1 cellular context compared by ENCODE assay signal in the genomic region with DNA sequence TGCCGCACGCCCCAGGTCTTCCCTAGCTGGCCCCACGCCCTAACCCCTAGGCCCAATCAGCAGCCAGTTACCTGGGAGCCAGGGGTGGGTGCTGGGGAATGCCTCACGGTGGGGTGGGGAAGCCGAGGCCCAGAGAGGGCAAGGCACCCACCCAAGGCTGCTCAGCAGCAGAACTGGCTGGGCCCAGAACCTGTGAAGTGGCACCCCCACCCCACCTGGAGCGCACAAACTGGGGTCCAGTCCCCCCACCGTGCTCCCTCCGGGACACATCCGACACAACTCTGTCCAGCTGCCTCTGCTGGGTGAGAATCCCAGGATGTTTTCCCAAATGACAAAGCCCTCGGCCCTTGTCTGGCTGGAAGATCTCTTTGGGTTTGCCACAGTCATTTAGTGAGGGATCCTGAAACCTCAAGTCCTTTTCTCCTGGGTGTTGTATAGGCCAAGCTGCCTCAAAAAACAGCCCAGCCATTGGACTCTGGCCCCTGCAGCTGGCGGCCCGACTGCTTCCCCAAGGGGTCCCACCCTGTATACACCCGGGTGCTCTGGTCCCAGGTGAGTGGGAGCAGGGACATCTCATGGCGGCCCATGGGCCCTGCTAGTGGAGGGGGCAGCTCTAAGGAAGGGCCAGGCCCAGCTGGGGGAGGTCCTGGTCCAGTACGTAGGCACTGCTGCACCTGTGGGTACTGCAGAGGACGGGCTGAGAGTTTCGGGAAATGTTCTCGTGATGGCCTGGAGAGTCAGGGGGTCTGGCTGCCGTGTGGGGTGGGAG.
TF ChIP-seq lines count a peak whose summit lies in the region.

No MANE protein-coding gene starts in this region.

TF ChIP-seq in A549, 52 proteins besides CTCF, POLR2A, EP300 and RAD21:
- TF ChIP-seq CHD2 (IDR thresholded peaks at IDR 0.05; ENCODE audit: low read length, partially characterized antibody), result no peak
- TF ChIP-seq KDM1A (IDR thresholded peaks at IDR 0.05; ENCODE audit: low read depth), result no peak
- TF ChIP-seq HOXB5 (CRISPR knock-in tag; IDR thresholded peaks at IDR 0.05), result no peak
- no peak for TF ChIP-seq FOSL2 (IDR thresholded peaks at IDR 0.05)
- TF ChIP-seq FOSL2 (CRISPR knock-in tag; IDR thresholded peaks at IDR 0.05), result no peak
- TF ChIP-seq RCOR1 (IDR thresholded peaks at IDR 0.05; ENCODE audit: low read depth, low read length), result no peak
- TF ChIP-seq E2F6 (IDR thresholded peaks at IDR 0.05; ENCODE audit: borderline replicate concordance, low read depth), result no peak
- TF ChIP-seq CEBPB (IDR thresholded peaks at IDR 0.05), result no peak
- no peak for TF ChIP-seq JUNB (IDR thresholded peaks at IDR 0.05)
- no peak for TF ChIP-seq REST (IDR thresholded peaks at IDR 0.05)
TF ChIP-seq in A549: peak in this region for 0.
